In the genomic region with DNA sequence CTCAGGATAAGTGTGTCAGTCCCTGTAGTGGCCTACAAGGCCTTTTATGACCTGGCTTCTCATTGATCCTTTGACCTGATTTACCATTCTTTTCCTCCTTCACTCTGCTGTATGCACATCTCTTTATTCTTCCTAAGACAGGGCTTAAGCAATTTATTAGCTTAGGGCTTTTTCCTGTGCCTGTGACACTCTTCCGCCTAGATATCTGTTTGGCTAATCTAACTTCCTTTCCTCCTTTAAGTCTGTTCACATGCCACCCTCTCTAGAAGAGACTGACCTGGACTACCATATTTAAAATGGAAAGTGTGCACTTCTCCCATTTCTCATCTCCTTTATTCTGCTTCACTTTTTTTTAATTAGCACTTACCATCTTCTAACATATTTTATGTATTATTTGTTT, we compare ENCODE assay signal across 38 cellular contexts.
"Had no signal": no experiment of that assay in that cellular context is flagged by ENCODE, and none has a peak within 500 bp of the region (broad histone marks: within the 10 kb centered on the region; RNA-seq: fewer than 3 reads in every experiment).

No MANE protein-coding gene starts in this region.

- H3K4me3 Mint-ChIP-seq: activated CD4-positive, alpha-beta memory T cell treated with anti-CD3 and anti-CD28 coated beads for 36 hours; activated CD4-positive, alpha-beta T cell treated with anti-CD3 and anti-CD28 coated beads for 36 hours; activated CD4-positive, alpha-beta T cell treated with anti-CD3 and anti-CD28 coated beads, Interleukin-2, amount 10 ng/mL, durations not matched to agents 24 days and 14 days; activated CD8-positive, alpha-beta memory T cell treated with anti-CD3 and anti-CD28 coated beads, Interleukin-2, amount 10 ng/mL, durations not matched to agents 7 days and 5 days; activated CD8-positive, alpha-beta T cell treated with anti-CD3 and anti-CD28 coated beads, Interleukin-2, amount 10 ng/mL, durations not matched to agents 7 days and 5 days; activated naive CD4-positive, alpha-beta T cell treated with anti-CD3 and anti-CD28 coated beads for 36 hours; activated naive CD4-positive, alpha-beta T cell treated with anti-CD3 and anti-CD28 coated beads, Interleukin-2, amount 50 U/mL, for 24 hours; activated naive CD8-positive, alpha-beta T cell treated with anti-CD3 and anti-CD28 coated beads for 36 hours; activated naive CD8-positive, alpha-beta T cell treated with anti-CD3 and anti-CD28 coated beads, Interleukin-2, amount 50 U/mL, for 24 hours; activated T-helper 1 cell treated with anti-CD3 and anti-CD28 coated beads, Interleukin-12 subunit alpha, Interleukin-12 subunit beta, Interleukin-2, Interleukin-4 antibody, amounts not matched to agents 30 ng/mL and 10 ng/mL and 1 ng/mL, durations not matched to agents 14 hours and 24 hours and 36 hours; brain; endodermal cell; T-helper 17 cell; T-helper 2 cell treated with Interferon-gamma antibody and Interleukin-4, amounts not matched to agents 5 μg/mL and 100 μg/mL, for 36 hours had no signal

- ATAC-seq: activated CD4-positive, alpha-beta T cell treated with anti-CD3 and anti-CD28 coated beads for 36 hours; activated CD8-positive, alpha-beta memory T cell treated with anti-CD3 and anti-CD28 coated beads, Interleukin-2, amount 10 ng/mL, durations not matched to agents 7 days and 5 days; activated CD8-positive, alpha-beta T cell treated with anti-CD3 and anti-CD28 coated beads, Interleukin-2, amount 10 ng/mL, durations not matched to agents 7 days and 5 days; activated naive CD8-positive, alpha-beta T cell treated with anti-CD3 and anti-CD28 coated beads, Interleukin-2, amount 50 U/mL, for 24 hours; gastroesophageal sphincter; heart right ventricle; T-helper 17 cell had no signal

- H3K4me1 ChIP-seq: breast epithelium, colonic mucosa, esophagus squamous epithelium had no signal

- H3K27me3 ChIP-seq: adrenal gland, breast epithelium, cardiac muscle cell, colonic mucosa, dorsolateral prefrontal cortex, esophagus squamous epithelium, gastroesophageal sphincter, heart right ventricle, hepatocyte had no signal

- H3K27me3 Mint-ChIP-seq: activated CD4-positive, alpha-beta memory T cell treated with anti-CD3 and anti-CD28 coated beads for 36 hours; activated CD4-positive, alpha-beta T cell treated with anti-CD3 and anti-CD28 coated beads for 36 hours; activated CD4-positive, alpha-beta T cell treated with anti-CD3 and anti-CD28 coated beads, Interleukin-2, amount 10 ng/mL, durations not matched to agents 24 days and 14 days; activated CD8-positive, alpha-beta memory T cell treated with anti-CD3 and anti-CD28 coated beads, Interleukin-2, amount 10 ng/mL, durations not matched to agents 7 days and 5 days; activated naive CD4-positive, alpha-beta T cell treated with anti-CD3 and anti-CD28 coated beads, Interleukin-2, amount 50 U/mL, for 24 hours; activated naive CD8-positive, alpha-beta T cell treated with anti-CD3 and anti-CD28 coated beads for 36 hours; activated naive CD8-positive, alpha-beta T cell treated with anti-CD3 and anti-CD28 coated beads, Interleukin-2, amount 50 U/mL, for 24 hours; brain; T-helper 17 cell had no signal

- H3K27ac ChIP-seq: adrenal gland, breast epithelium, cardiac muscle cell, colonic mucosa, dorsolateral prefrontal cortex, epithelial cell of prostate, esophagus squamous epithelium, gastroesophageal sphincter, heart right ventricle, hepatocyte had no signal

- H3K4me3 ChIP-seq: adrenal gland, breast epithelium, cardiac muscle cell, colonic mucosa, dorsolateral prefrontal cortex, esophagus squamous epithelium, gastroesophageal sphincter, heart right ventricle, hepatocyte had no signal

- H3K9me3 Mint-ChIP-seq: activated CD4-positive, alpha-beta memory T cell treated with anti-CD3 and anti-CD28 coated beads for 36 hours; activated naive CD4-positive, alpha-beta T cell treated with anti-CD3 and anti-CD28 coated beads for 36 hours; activated naive CD8-positive, alpha-beta T cell treated with anti-CD3 and anti-CD28 coated beads for 36 hours; activated T-helper 1 cell treated with anti-CD3 and anti-CD28 coated beads, Interleukin-12 subunit alpha, Interleukin-12 subunit beta, Interleukin-2, Interleukin-4 antibody, amounts not matched to agents 30 ng/mL and 10 ng/mL and 1 ng/mL, durations not matched to agents 14 hours and 24 hours and 36 hours; activated T-helper 2 cell treated with anti-CD3 and anti-CD28 coated beads, Interferon-gamma antibody, Interleukin-2, Interleukin-4, amounts not matched to agents 10 μg/mL and 5 μg/mL and 100 μg/mL, durations not matched to agents 14 hours and 24 hours and 36 hours; brain; endodermal cell; T-helper 2 cell treated with Interferon-gamma antibody and Interleukin-4, amounts not matched to agents 5 μg/mL and 100 μg/mL, for 36 hours had no signal

- H3K9me3 ChIP-seq: adrenal gland, breast epithelium, colonic mucosa, esophagus squamous epithelium, gastroesophageal sphincter, heart right ventricle had no signal

- H2AFZ ChIP-seq: hepatocyte had no signal

- H3K4me1 Mint-ChIP-seq: activated CD4-positive, alpha-beta T cell treated with anti-CD3 and anti-CD28 coated beads for 36 hours; endodermal cell had no signal

- DNase-seq: activated CD4-positive, alpha-beta memory T cell treated with anti-CD3 and anti-CD28 coated beads for 36 hours; activated CD4-positive, alpha-beta T cell treated with anti-CD3 and anti-CD28 coated beads for 36 hours; activated CD4-positive, alpha-beta T cell treated with anti-CD3 and anti-CD28 coated beads, Interleukin-2, amount 10 ng/mL, durations not matched to agents 24 days and 14 days; activated CD4-positive, CD25-positive, alpha-beta regulatory T cell; activated CD4-positive, CD25-positive, alpha-beta regulatory T cell treated with anti-CD3 and anti-CD28 coated beads, Interleukin-2, amount 50 U/mL, for 72 hours; activated CD8-positive, alpha-beta memory T cell treated with anti-CD3 and anti-CD28 coated beads, Interleukin-2, amount 10 ng/mL, durations not matched to agents 7 days and 5 days; activated CD8-positive, alpha-beta memory T cell treated with anti-CD3 and anti-CD28 coated beads, Interleukin-2, amount 50 U/mL, for 4 hours; activated CD8-positive, alpha-beta T cell treated with anti-CD3 and anti-CD28 coated beads, Interleukin-2, amount 10 ng/mL, durations not matched to agents 7 days and 5 days; activated effector memory CD4-positive, alpha-beta T cell treated with anti-CD3 and anti-CD28 coated beads, Interleukin-2, amount 50 U/mL, for 16 hours; activated naive CD4-positive, alpha-beta T cell treated with anti-CD3 and anti-CD28 coated beads for 36 hours; activated naive CD8-positive, alpha-beta T cell treated with anti-CD3 and anti-CD28 coated beads for 36 hours; activated naive CD8-positive, alpha-beta T cell treated with anti-CD3 and anti-CD28 coated beads, Interleukin-2, amount 50 U/mL, for 24 hours; activated T-cell treated with anti-CD3 and anti-CD28 coated beads, Interleukin-2, amount 50 U/mL, for 1 hour; activated T-cell treated with anti-CD3 and anti-CD28 coated beads, Interleukin-2, amount 50 U/mL, for 48 hours; adrenal gland; amygdala; aorta; central memory CD4-positive, alpha-beta T cell; cerebellar nuclear complex; colonic mucosa; dorsolateral prefrontal cortex; effector memory CD4-positive, alpha-beta T cell; endodermal cell; esophagus squamous epithelium; foreskin melanocyte; heart right ventricle; T-helper 17 cell; T1000 had no signal

- H3K36me3 ChIP-seq: adrenal gland, breast epithelium, cardiac muscle cell, colonic mucosa had no signal

- H3K4me2 ChIP-seq: hepatocyte had no signal

- H3K27ac Mint-ChIP-seq: activated CD4-positive, alpha-beta memory T cell treated with anti-CD3 and anti-CD28 coated beads for 36 hours; activated CD4-positive, alpha-beta T cell treated with anti-CD3 and anti-CD28 coated beads for 36 hours; activated CD4-positive, alpha-beta T cell treated with anti-CD3 and anti-CD28 coated beads, Interleukin-2, amount 10 ng/mL, durations not matched to agents 24 days and 14 days; activated CD8-positive, alpha-beta memory T cell treated with anti-CD3 and anti-CD28 coated beads, Interleukin-2, amount 10 ng/mL, durations not matched to agents 7 days and 5 days; activated CD8-positive, alpha-beta T cell treated with anti-CD3 and anti-CD28 coated beads, Interleukin-2, amount 10 ng/mL, durations not matched to agents 7 days and 5 days; activated naive CD4-positive, alpha-beta T cell treated with anti-CD3 and anti-CD28 coated beads for 36 hours; activated naive CD4-positive, alpha-beta T cell treated with anti-CD3 and anti-CD28 coated beads, Interleukin-2, amount 50 U/mL, for 24 hours; activated naive CD8-positive, alpha-beta T cell treated with anti-CD3 and anti-CD28 coated beads for 36 hours; activated naive CD8-positive, alpha-beta T cell treated with anti-CD3 and anti-CD28 coated beads, Interleukin-2, amount 50 U/mL, for 24 hours; activated T-helper 1 cell treated with anti-CD3 and anti-CD28 coated beads, Interleukin-12 subunit alpha, Interleukin-12 subunit beta, Interleukin-2, Interleukin-4 antibody, amounts not matched to agents 30 ng/mL and 10 ng/mL and 1 ng/mL, durations not matched to agents 14 hours and 24 hours and 36 hours; activated T-helper 2 cell treated with anti-CD3 and anti-CD28 coated beads, Interferon-gamma antibody, Interleukin-2, Interleukin-4, amounts not matched to agents 10 μg/mL and 5 μg/mL and 100 μg/mL, durations not matched to agents 14 hours and 24 hours and 36 hours; brain; endodermal cell; T-helper 17 cell; T-helper 2 cell treated with Interferon-gamma antibody and Interleukin-4, amounts not matched to agents 5 μg/mL and 100 μg/mL, for 36 hours had no signal
